19 cellular contexts compared by ENCODE assay signal in the genomic region with DNA sequence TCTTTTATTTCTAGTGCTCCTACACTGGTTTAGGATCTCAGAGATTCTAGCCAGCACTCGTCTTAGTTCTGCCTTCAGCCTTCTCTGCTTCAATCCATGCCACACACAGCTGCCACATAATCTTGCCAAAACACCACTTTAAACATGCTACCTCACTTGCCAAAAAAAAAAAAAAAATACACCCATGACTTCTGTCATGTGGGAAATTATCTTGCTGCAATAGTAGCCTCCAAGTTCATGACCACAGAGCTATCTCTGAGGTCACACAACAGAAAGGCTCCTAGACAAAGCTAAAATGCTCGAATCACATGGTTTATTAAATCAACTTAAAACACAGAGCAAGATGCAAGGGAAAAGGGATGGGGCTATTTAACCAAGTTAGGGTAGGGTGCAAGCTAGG. TPM values are rescaled to one million over a fixed set of nuclear protein-coding genes. Genes with fewer than 3 reads are reported as not detected.
"Had no signal": no experiment of that assay in that cellular context is flagged by ENCODE, and none has a peak within 500 bp of the region (broad histone marks: within the 10 kb centered on the region; RNA-seq: fewer than 3 reads in every experiment).

No MANE protein-coding gene starts in this region.

- H2AFZ ChIP-seq: PC-9 had no signal

- FAIRE-seq: astrocyte had no signal

- DNase-seq: activated CD4-positive, alpha-beta memory T cell treated with anti-CD3 and anti-CD28 coated beads, Interleukin-2, amount 10 ng/mL, durations not matched to agents 7 days and 5 days; activated CD4-positive, alpha-beta T cell treated with anti-CD3 and anti-CD28 coated beads, Interleukin-2, amount 50 U/mL, for 1 hour; activated CD4-positive, CD25-positive, alpha-beta regulatory T cell; activated gamma-delta T cell; activated naive CD4-positive, alpha-beta T cell treated with anti-CD3 and anti-CD28 coated beads for 36 hours; activated T-cell treated with anti-CD3 and anti-CD28 coated beads for 4 hours; activated T-cell treated with anti-CD3 and anti-CD28 coated beads, Interleukin-2, amount 50 U/mL, for 48 hours; amygdala; Kasumi-1; NCI-H1092; NCI-H1417; NCI-H1930; NCI-H345; NCI-H510A; NCI-H526 treated with DMSO at 0.1 percent for 48 hours; PC-9; SHP77 treated with DMSO at 0.1 percent for 48 hours had no signal

- ATAC-seq: activated T-helper 17 cell treated with anti-CD3 and anti-CD28 coated beads, Interleukin-2, amount 50 U/mL, for 72 hours had no signal

- H3K4me3 ChIP-seq: PC-9 had no signal

- H3K4me2 ChIP-seq: PC-9 had no signal

- H3K27ac ChIP-seq: PC-9 had no signal

RNA-seq across cellular contexts. Expression of gene FZD2, which starts 18.1 kb away (rescaled TPM):
- total RNA-seq: activated naive CD4-positive, alpha-beta T cell treated with anti-CD3 and anti-CD28 coated beads for 36 hours; activated T-helper 17 cell treated with anti-CD3 and anti-CD28 coated beads, Interleukin-2, amount 50 U/mL, for 72 hours had no signal
